Comparison of ENCODE assay signal across 11 cellular contexts in the genomic region with DNA sequence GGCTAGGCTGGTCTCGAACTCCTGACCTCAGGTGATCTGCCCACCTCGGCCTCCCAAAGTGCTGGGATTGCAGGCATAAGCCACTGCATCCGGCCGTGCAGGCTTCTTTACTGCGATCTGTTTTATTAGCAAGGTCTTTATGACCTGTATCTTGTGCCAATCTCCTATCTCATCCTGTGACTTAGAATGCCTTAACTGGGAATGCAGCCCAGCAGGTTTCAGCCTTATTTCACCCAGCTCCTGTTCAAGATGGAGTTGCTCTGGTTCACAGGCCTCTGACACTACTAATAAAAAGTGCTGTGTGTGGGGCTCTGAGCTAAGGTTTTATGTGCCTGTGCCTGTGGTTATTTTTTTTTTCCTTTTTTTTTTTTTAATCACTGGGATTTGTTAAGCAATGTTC. TPM values are rescaled to one million over a fixed set of nuclear protein-coding genes. Genes with fewer than 3 reads are reported as not detected.
"Had no signal": no experiment of that assay in that cellular context is flagged by ENCODE, and none has a peak within 500 bp of the region (broad histone marks: within the 10 kb centered on the region; RNA-seq: fewer than 3 reads in every experiment).

No MANE protein-coding gene starts in this region.

RNA-seq across cellular contexts. Expression of gene PGLYRP2, which starts 6.5 kb away (rescaled TPM):
- total RNA-seq: activated B cell treated with CpG ODN at 0.5 μM for 24 hours; activated CD4-positive, alpha-beta T cell treated with anti-CD3 and anti-CD28 coated beads, Interleukin-2, amount 10 ng/mL, durations not matched to agents 24 days and 14 days; activated CD8-positive, alpha-beta memory T cell treated with anti-CD3 and anti-CD28 coated beads for 36 hours; activated naive CD8-positive, alpha-beta T cell treated with anti-CD3 and anti-CD28 coated beads for 36 hours; activated T-helper 1 cell treated with anti-CD3 and anti-CD28 coated beads, Interleukin-12 subunit alpha, Interleukin-12 subunit beta, Interleukin-2, Interleukin-4 antibody, amounts not matched to agents 30 ng/mL and 10 ng/mL and 1 ng/mL, durations not matched to agents 14 hours and 24 hours and 36 hours; ascending aorta; bronchial epithelial cell; cardiac muscle cell; chondrocyte; T-helper 17 cell; T-helper 2 cell treated with Interferon-gamma antibody and Interleukin-4, amounts not matched to agents 100 ng/mL and 5 ng/mL, for 36 hours had no signal
- polyA plus RNA-seq: cardiac muscle cell had no signal

RNA-seq across cellular contexts. Expression of gene RASAL3, which starts 21.4 kb away (rescaled TPM):
- total RNA-seq: bronchial epithelial cell, cardiac muscle cell had no signal
- polyA plus RNA-seq: cardiac muscle cell had no signal

RNA-seq across cellular contexts. Expression of gene CYP4F22, which starts 22.6 kb away (rescaled TPM):
- total RNA-seq: activated B cell treated with CpG ODN at 0.5 μM for 24 hours; activated T-helper 1 cell treated with anti-CD3 and anti-CD28 coated beads, Interleukin-12 subunit alpha, Interleukin-12 subunit beta, Interleukin-2, Interleukin-4 antibody, amounts not matched to agents 30 ng/mL and 10 ng/mL and 1 ng/mL, durations not matched to agents 14 hours and 24 hours and 36 hours; ascending aorta; bronchial epithelial cell; cardiac muscle cell; chondrocyte had no signal
- polyA plus RNA-seq: cardiac muscle cell had no signal
